In the genomic region with DNA sequence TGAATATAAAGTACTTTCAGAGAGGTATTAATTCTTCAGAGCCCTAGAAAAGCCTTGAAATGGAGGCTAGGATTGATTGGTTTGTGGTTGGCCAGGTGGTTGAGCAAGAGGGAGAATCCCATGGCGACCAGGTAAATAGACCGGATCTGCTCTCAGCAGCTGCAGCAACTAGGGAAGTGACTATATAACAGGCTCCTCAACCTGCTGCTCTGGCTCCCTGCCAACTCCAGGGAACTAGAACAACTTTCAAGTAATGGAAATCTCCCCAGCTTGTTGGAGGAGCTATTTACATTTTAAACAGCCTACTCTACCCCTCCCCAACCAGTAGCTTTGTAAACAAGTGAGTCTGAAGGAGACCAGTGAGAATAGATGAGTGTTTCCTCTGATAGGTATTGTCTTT, we compare ENCODE assay signal across 1 cellular context.
A peak's percentile ranks its signal among the peaks of the same experiment; 100 is the strongest.
TF ChIP-seq lines count a peak whose summit lies in the region.

No MANE protein-coding gene starts in this region.

TF ChIP-seq in GM23338, 12 proteins besides CTCF, POLR2A, EP300 and RAD21 (continued from another document):
- TF ChIP-seq, protein P1, sequence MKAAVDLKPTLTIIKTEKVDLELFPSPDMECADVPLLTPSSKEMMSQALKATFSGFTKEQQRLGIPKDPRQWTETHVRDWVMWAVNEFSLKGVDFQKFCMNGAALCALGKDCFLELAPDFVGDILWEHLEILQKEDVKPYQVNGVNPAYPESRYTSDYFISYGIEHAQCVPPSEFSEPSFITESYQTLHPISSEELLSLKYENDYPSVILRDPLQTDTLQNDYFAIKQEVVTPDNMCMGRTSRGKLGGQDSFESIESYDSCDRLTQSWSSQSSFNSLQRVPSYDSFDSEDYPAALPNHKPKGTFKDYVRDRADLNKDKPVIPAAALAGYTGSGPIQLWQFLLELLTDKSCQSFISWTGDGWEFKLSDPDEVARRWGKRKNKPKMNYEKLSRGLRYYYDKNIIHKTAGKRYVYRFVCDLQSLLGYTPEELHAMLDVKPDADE (IDR thresholded peaks at IDR 0.05), result no peak
- TF ChIP-seq, protein P2, sequence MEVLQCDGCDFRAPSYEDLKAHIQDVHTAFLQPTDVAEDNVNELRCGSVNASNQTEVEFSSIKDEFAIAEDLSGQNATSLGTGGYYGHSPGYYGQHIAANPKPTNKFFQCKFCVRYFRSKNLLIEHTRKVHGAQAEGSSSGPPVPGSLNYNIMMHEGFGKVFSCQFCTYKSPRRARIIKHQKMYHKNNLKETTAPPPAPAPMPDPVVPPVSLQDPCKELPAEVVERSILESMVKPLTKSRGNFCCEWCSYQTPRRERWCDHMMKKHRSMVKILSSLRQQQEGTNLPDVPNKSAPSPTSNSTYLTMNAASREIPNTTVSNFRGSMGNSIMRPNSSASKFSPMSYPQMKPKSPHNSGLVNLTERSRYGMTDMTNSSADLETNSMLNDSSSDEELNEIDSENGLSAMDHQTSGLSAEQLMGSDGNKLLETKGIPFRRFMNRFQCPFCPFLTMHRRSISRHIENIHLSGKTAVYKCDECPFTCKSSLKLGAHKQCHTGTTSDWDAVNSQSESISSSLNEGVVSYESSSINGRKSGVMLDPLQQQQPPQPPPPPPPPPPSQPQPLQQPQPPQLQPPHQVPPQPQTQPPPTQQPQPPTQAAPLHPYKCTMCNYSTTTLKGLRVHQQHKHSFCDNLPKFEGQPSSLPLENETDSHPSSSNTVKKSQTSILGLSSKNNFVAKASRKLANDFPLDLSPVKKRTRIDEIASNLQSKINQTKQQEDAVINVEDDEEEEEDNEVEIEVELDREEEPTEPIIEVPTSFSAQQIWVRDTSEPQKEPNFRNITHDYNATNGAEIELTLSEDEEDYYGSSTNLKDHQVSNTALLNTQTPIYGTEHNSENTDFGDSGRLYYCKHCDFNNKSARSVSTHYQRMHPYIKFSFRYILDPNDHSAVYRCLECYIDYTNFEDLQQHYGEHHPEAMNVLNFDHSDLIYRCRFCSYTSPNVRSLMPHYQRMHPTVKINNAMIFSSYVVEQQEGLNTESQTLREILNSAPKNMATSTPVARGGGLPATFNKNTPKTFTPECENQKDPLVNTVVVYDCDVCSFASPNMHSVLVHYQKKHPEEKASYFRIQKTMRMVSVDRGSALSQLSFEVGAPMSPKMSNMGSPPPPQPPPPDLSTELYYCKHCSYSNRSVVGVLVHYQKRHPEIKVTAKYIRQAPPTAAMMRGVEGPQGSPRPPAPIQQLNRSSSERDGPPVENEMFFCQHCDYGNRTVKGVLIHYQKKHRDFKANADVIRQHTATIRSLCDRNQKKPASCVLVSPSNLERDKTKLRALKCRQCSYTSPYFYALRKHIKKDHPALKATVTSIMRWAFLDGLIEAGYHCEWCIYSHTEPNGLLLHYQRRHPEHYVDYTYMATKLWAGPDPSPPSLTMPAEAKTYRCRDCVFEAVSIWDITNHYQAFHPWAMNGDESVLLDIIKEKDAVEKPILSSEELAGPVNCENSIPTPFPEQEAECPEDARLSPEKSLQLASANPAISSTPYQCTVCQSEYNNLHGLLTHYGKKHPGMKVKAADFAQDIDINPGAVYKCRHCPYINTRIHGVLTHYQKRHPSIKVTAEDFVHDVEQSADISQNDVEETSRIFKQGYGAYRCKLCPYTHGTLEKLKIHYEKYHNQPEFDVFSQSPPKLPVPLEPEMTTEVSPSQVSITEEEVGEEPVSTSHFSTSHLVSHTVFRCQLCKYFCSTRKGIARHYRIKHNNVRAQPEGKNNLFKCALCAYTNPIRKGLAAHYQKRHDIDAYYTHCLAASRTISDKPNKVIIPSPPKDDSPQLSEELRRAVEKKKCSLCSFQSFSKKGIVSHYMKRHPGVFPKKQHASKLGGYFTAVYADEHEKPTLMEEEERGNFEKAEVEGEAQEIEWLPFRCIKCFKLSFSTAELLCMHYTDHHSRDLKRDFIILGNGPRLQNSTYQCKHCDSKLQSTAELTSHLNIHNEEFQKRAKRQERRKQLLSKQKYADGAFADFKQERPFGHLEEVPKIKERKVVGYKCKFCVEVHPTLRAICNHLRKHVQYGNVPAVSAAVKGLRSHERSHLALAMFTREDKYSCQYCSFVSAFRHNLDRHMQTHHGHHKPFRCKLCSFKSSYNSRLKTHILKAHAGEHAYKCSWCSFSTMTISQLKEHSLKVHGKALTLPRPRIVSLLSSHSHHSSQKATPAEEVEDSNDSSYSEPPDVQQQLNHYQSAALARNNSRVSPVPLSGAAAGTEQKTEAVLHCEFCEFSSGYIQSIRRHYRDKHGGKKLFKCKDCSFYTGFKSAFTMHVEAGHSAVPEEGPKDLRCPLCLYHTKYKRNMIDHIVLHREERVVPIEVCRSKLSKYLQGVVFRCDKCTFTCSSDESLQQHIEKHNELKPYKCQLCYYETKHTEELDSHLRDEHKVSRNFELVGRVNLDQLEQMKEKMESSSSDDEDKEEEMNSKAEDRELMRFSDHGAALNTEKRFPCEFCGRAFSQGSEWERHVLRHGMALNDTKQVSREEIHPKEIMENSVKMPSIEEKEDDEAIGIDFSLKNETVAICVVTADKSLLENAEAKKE (CRISPR knock-in tag; IDR thresholded peaks at IDR 0.05), result peak; percentile 99
- no peak for TF ChIP-seq EZH2 (IDR thresholded peaks at IDR 0.05; ENCODE audit: low read depth, unreplicated experiment)
- TF ChIP-seq ZNF331 (CRISPR knock-in tag; IDR thresholded peaks at IDR 0.05; ENCODE audit: low read depth), result peak; percentile 32; the same call in 1 of the 2 replicates
- no peak for TF ChIP-seq JUNB (IDR thresholded peaks at IDR 0.05; ENCODE audit: unreplicated experiment)
- no peak for TF ChIP-seq STAT1 (IDR thresholded peaks at IDR 0.05; ENCODE audit: unreplicated experiment)
- peak; percentile 96 for TF ChIP-seq ZNF114 (CRISPR knock-in tag; IDR thresholded peaks at IDR 0.05)
- TF ChIP-seq EZH2phosphoT487 (IDR thresholded peaks at IDR 0.05; ENCODE audit: unreplicated experiment), result no peak
